8 cellular contexts compared by ENCODE assay signal in the genomic region with DNA sequence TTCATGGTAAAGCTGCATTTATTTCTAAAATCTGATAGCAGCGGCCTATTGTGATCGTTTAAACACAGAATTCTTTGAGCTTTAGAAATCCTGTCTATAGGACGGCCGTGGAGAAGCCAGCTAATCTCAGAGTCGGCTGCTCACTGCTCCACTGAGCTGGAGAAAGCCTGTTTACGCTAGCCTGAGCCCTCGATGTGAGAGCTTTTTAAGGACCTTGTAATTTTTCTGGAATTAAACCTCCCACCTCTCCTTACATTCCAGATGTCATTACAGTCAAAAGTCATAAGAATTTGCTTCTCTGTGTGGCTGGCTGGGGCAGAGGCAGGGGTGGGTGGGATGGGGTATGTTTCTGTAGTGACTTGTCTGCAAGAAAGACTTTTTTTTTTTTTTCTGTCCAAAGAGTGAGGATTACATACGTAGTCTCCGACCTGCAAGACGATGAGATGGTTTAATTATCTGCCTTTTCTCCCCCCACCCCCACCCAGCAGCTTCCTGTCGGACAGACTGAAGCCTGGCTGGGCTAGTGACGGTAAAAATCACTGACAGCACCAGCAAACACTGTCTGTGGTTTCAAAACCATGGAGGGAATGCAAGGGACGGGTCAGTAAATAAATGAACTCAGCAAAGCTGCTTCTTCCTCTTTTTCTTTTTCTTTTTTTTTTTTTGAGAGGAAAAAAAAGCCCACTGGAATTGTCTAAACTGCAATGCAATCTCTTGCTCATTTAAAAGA. TPM values are rescaled to one million over a fixed set of nuclear protein-coding genes. Genes with fewer than 3 reads are reported as not detected.
DNase-seq lines count a peak whose midpoint lies in the region; FAIRE-seq and TF ChIP-seq lines count a peak whose summit lies in the region.

No MANE protein-coding gene starts in this region.

- no peak overlapping the region for H3K4me3 ChIP-seq in GM12865 (ENCODE audit: low read depth, low read length)
- H3K4me3 ChIP-seq in Peyer's patch = no peak overlapping the region
- no peak overlapping the region for H3K4me3 ChIP-seq in esophagus muscularis mucosa

- no peak for TF ChIP-seq POLR2A in Peyer's patch (IDR thresholded peaks at IDR 0.05)
- no peak for TF ChIP-seq POLR2A in esophagus muscularis mucosa (IDR thresholded peaks at IDR 0.05; ENCODE audit: low read depth)

- 14% methylated on average over 11 of the region's 13 CpGs for WGBS in esophagus muscularis mucosa

- FAIRE-seq in frontal cortex (lab: Jason Lieb, UNC) = no peak

- H3K27me3 ChIP-seq in Peyer's patch (no peaks in the 10 kb centered on the region), esophagus muscularis mucosa (no peaks in the 10 kb centered on the region)

- intact Hi-C loops in esophagus muscularis mucosa (cut with DNase I) = no loop called here

- H3K36me3 ChIP-seq in Peyer's patch (no peaks in the 10 kb centered on the region), esophagus muscularis mucosa (peaks cover 0 to 5% (median 0%) of the 10 kb centered on the region in 4 donors)

- H3K4me1 ChIP-seq in Peyer's patch (peaks cover 0 to 46% (median 17%) of the 10 kb centered on the region in 4 donors), esophagus muscularis mucosa (peaks cover 68 to 70% (median 69%) of the 10 kb centered on the region in 4 donors)

- H3K27ac ChIP-seq in Peyer's patch = peak overlapping the region; percentile 29 to 61 (median 54)
- peak overlapping the region; percentile 67 to 81 (median 76) for H3K27ac ChIP-seq in esophagus muscularis mucosa (replicated peaks in 1 of 4)

- H3K4me1 Mint-ChIP-seq in osteocyte (ENCODE audit: unreplicated experiment) = peaks cover 69% of the 10 kb centered on the region

- H3K4me3 Mint-ChIP-seq in osteocyte (ENCODE audit: unreplicated experiment) = peak overlapping the region; percentile 31

- H3K9me3 ChIP-seq in Peyer's patch (no peaks in the 10 kb centered on the region), esophagus muscularis mucosa (no peaks in the 10 kb centered on the region)

- H3K27me3 Mint-ChIP-seq in osteocyte (ENCODE audit: unreplicated experiment) = no peaks in the 10 kb centered on the region

- H3K9me3 Mint-ChIP-seq in osteocyte (ENCODE audit: unreplicated experiment) = no peaks in the 10 kb centered on the region

- TF ChIP-seq CTCF in GM12865 (IDR thresholded peaks at IDR 0.05; ENCODE audit: insufficient read depth, low read depth, low read length, missing control alignments) (no peak), Peyer's patch (IDR thresholded peaks at IDR 0.05) (no peak), esophagus muscularis mucosa (IDR thresholded peaks at IDR 0.05) (no peak), osteocyte (IDR thresholded peaks at IDR 0.05) (no peak)

- H3K27ac Mint-ChIP-seq in osteocyte (ENCODE audit: unreplicated experiment) = peak overlapping the region; percentile 98

- DNase-seq in GM12865 (ENCODE audit: low read depth) = peak; percentile 63
- DNase-seq in Peyer's patch = peak in 2 of 3 donors; percentile 64 to 66
- no peak for DNase-seq in esophagus muscularis mucosa (ENCODE audit: extremely low spot score)
- no peak for DNase-seq in osteocyte (ENCODE audit: extremely low spot score, unreplicated experiment)
- no peak for DNase-seq in activated T-cell treated with anti-CD3 and anti-CD28 coated beads, Interleukin-2, amount 50 U/mL, for 1 hour
- no peak for DNase-seq in frontal cortex (ENCODE audit: low spot score in 2 of 2)
- DNase-seq in NCI-H526 (lab: John Stamatoyannopoulos, UW) = no peak
- no peak for DNase-seq in NCI-H1092 treated with DMSO at 0.1 percent for 48 hours (lab: John Stamatoyannopoulos, UW)

- TF ChIP-seq EP300 in esophagus muscularis mucosa (IDR thresholded peaks at IDR 0.05) = no peak

- no peaks in the 10 kb centered on the region for H3K36me3 Mint-ChIP-seq in osteocyte (ENCODE audit: unreplicated experiment)

RNA-seq across cellular contexts. Expression of a gene that starts 31.8 kb away (rescaled TPM):
- total RNA-seq in Peyer's patch (100 to 1,000 TPM in 3 of 4 donors, 10 to 100 TPM in 1; 88.3 to 154 (median 119) TPM), esophagus muscularis mucosa (100 to 1,000 TPM; 103 to 170 (median 159) TPM), osteocyte (63.9 and 66.8 TPM in 2 replicates), frontal cortex (30.2 TPM)

RNA-seq across cellular contexts. Expression of a gene that starts 38.1 kb away (rescaled TPM):
- total RNA-seq in Peyer's patch = 1 to 10 TPM; 1.4 to 9.1 (median 2.4) TPM
- total RNA-seq in esophagus muscularis mucosa = 1 to 10 TPM; 7.9 to 9.8 (median 8.4) TPM
- total RNA-seq in osteocyte = 11.6 and 12.6 TPM in 2 replicates
- total RNA-seq in frontal cortex = 32.2 TPM

RNA-seq across cellular contexts. Expression of a gene that starts 38.4 kb away (rescaled TPM):
- total RNA-seq in Peyer's patch = 10 to 100 TPM in 1 of 4 donors, 1 to 10 TPM in 3; 1.9 to 37.1 (median 8.0) TPM
- total RNA-seq in esophagus muscularis mucosa = 1 to 10 TPM; 1.2 to 4.0 (median 2.9) TPM
- total RNA-seq in osteocyte = 6.9 and 8.1 TPM in 2 replicates
- total RNA-seq in frontal cortex = 4.1 TPM

Comparison
In these comparisons a context has a peak if more than half of its experiments do, and no peak if none do; other contexts are left out.
1. DNase-seq: peak in GM12865 (single experiment) and Peyer's patch (2 of 3); none in esophagus muscularis mucosa (single experiment), osteocyte (single experiment), activated T-cell treated with anti-CD3 and anti-CD28 coated beads, Interleukin-2, amount 50 U/mL, for 1 hour (single experiment), frontal cortex (0 of 2), NCI-H526 (0 of 2) and NCI-H1092 treated with DMSO at 0.1 percent for 48 hours (single experiment).